ENCODE assay signal across 3 cellular contexts in the genomic region with DNA sequence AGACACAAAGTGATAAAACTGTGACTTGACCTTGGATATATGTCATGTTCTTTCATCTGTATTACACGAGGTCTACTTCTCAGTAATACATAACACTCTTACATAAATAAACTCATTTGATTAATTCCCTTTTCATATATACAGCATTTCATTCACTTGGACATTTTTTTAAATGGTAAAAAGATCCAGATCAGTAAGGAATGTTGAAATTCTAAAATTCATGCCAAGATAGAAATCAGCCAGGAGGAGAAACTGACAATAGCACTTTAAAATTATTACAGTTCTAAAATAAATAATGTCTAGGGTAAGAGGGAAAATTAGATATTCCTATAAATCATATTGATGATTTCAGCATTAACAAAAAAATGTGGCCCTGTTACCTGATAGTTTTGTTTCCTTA.
"Had no signal": no experiment of that assay in that cellular context is flagged by ENCODE, and none has a peak within 500 bp of the region (broad histone marks: within the 10 kb centered on the region; RNA-seq: fewer than 3 reads in every experiment).

No MANE protein-coding gene starts in this region.

- H3K4me3 ChIP-seq: GM12878 had no signal

- DNase-seq: GDM1, GF-D8 had no signal

- ATAC-seq: GM12878 had no signal
